Comparison of ENCODE assay signal across 19 cellular contexts in the genomic region with DNA sequence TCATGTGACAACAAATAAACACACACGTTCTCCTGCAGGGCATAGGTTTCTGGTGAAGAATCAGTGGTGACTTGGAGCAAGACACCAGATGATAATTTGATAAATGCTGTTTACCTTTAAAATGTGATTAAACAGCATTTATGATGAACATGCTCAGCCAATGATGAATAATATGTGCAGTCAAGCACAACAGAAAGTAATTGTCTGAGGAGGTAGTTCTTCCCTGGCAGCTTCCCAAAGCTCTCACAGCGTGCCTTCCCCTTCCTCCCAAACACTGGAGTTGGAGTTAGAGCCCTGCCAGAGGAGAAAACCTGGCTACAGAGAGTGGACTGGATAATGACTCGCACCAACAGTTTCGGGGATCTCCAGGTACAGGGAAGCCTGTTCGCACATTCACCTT.
A peak's percentile ranks its signal among the peaks of the same experiment; 100 is the strongest.
DNase-seq lines count a peak whose midpoint lies in the region; ATAC-seq lines count a peak whose summit lies in the region.
"Had no signal": no experiment of that assay in that cellular context is flagged by ENCODE, and none has a peak within 500 bp of the region (broad histone marks: within the 10 kb centered on the region; RNA-seq: fewer than 3 reads in every experiment).

No MANE protein-coding gene starts in this region.

- DNase-seq in Daoy (ENCODE audit: low read depth) (peak; percentile 22), NCI-H146 treated with DMSO at 0.1 percent for 48 hours (lab: John Stamatoyannopoulos, UW; ENCODE audit: unreplicated experiment) (peak; percentile 69), astrocyte of the hippocampus (ENCODE audit: low read depth, low spot score) (peak; percentile 17), kidney tubule cell (ENCODE audit: low spot score) (peak; percentile 85), GM03348 (ENCODE audit: low spot score) (no peak), epidermal melanocyte (ENCODE audit: insufficient read length, low spot score) (no peak)
- DNase-seq: activated CD4-positive, alpha-beta T cell treated with anti-CD3 and anti-CD28 coated beads, Interleukin-2, amount 50 U/mL, for 4 hours; activated naive CD8-positive, alpha-beta T cell treated with anti-CD3 and anti-CD28 coated beads, Interleukin-2, amount 10 ng/mL, durations not matched to agents 7 days and 5 days; activated T-cell treated with anti-CD3 and anti-CD28 coated beads, Interleukin-2, amount 50 U/mL, for 4 hours; cerebellar nuclear complex; DND-41; heart left ventricle; NCI-H187 treated with DMSO at 0.1 percent for 48 hours; PC-9; right lobe of liver; stimulated activated CD4-positive, alpha-beta T cell treated with anti-CD3 and anti-CD28 coated beads, Interleukin-2, amount 100 ng/mL, for 48 hours; stimulated activated CD8-positive, alpha-beta memory T cell treated with anti-CD3 and anti-CD28 coated beads, Interleukin-4, amount 100 ng/mL, for 48 hours had no signal

- ATAC-seq in HG03175 (IDR thresholded peaks at IDR 0.05; ENCODE audit: unreplicated experiment), result no peak
- ATAC-seq: activated T-cell treated with anti-CD3 and anti-CD28 coated beads, Interleukin-2, amount 50 U/mL, for 4 hours; esophagus mucosa; heart left ventricle had no signal

Comparison
In these comparisons a context has a peak if more than half of its experiments do, and no peak if none do; other contexts are left out.
1. DNase-seq: peak in Daoy (single experiment), NCI-H146 treated with DMSO at 0.1 percent for 48 hours (single experiment), astrocyte of the hippocampus (single experiment) and kidney tubule cell (single experiment); none in GM03348 (single experiment) and epidermal melanocyte (single experiment).